8 cellular contexts compared by ENCODE assay signal in the genomic region with DNA sequence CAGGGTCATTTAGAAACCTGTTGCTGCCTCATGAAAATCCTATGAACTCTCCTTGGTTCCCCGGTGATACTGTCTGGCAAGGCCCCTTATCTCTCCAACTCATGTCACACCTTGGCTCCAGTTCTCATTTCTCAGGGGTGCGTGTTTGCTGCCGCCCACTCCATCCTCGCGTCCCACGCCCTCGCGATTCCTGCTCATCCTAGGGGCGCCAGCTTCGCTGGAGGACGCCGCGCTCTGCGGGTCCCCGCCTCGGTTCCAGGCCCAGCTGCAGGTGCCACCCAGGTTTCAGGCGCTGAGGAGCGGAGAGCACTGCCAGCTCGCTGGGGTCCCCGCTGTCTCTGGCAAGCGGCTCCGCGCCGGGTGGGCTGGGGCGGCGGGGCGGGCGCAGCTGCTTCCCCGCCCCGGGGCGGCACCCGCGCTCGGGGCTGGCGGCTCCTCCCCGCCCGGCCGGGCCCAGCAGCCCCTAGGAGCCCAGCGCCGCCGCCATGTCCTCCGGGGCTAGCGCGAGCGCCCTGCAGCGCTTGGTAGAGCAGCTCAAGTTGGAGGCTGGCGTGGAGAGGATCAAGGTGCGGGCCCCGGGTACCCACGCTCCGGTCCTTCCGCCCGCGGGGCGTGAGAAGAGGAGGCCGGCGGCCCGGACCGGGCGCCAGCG. TPM values are rescaled to one million over a fixed set of nuclear protein-coding genes. Genes with fewer than 3 reads are reported as not detected.
A peak's percentile ranks its signal among the peaks of the same experiment; 100 is the strongest.
DNase-seq lines count a peak whose midpoint lies in the region; ATAC-seq and TF ChIP-seq lines count a peak whose summit lies in the region.

A gene (plus strand): TSS at position 456 of the 652 bp plus-strand sequence. CDS start 30 bp downstream, at position 486.

- H3K27me3 ChIP-seq in psoas muscle (ENCODE audit: insufficient read depth in 3 of 3, low read length in 2 of 3), result no peaks in the 10 kb centered on the region

- peak within 1 kb of the TSS; percentile 67 for H3K9ac ChIP-seq in ES-I3 (ENCODE audit: low read depth, low read length)

- H3K27ac ChIP-seq in psoas muscle, result peak within 1 kb of the TSS; percentile 59

- peak; percentile 12 for DNase-seq in Jurkat, Clone E6-1 (ENCODE audit: low read depth, low spot score)
- peak; percentile 44 to 68 (median 55) for DNase-seq in T-helper 1 cell
- DNase-seq in amniotic epithelial cell (ENCODE audit: low read depth), result peak; percentile 44
- DNase-seq in left ventricle myocardium superior, result peak; percentile 84
- DNase-seq in psoas muscle, result peak; percentile 63 to 69
- DNase-seq in ureter (ENCODE audit: low spot score), result peak; percentile 49

- no peaks in the 10 kb centered on the region for H3K36me3 ChIP-seq in ES-I3 (ENCODE audit: insufficient read depth, low read length)
- H3K36me3 ChIP-seq in psoas muscle (ENCODE audit: insufficient read depth in 1 of 2, low read depth in 1 of 2), result no peaks in the 10 kb centered on the region

- ATAC-seq in GM21619 (IDR thresholded peaks at IDR 0.05; ENCODE audit: unreplicated experiment), result peak; percentile 79
- peak; percentile 98 for ATAC-seq in left ventricle myocardium superior
- ATAC-seq in psoas muscle, result peak; percentile 87 to 94 (median 90)

- 0 to 1% (median 1%) methylated on average over 39 to 61 of the region's 61 CpGs for WGBS in psoas muscle, 3 donors

- H3K4me1 ChIP-seq in ES-I3 (ENCODE audit: insufficient read depth, low read length) (peaks cover 7% of the 10 kb centered on the region; the same call in 1 of the 2 replicates), psoas muscle (peaks cover 6% of the 10 kb centered on the region)

- intact Hi-C loops in left ventricle myocardium superior (cut with micrococcal nuclease), result no loop called here
- intact Hi-C loops in psoas muscle (cut with DNase I), result no loop called here

- H3K9me3 ChIP-seq in ES-I3 (ENCODE audit: control insufficient read depth, insufficient read depth, low read length) (no peaks in the 10 kb centered on the region), psoas muscle (no peaks in the 10 kb centered on the region)

- TF ChIP-seq CTCF in psoas muscle (IDR thresholded peaks at IDR 0.05), result no peak

- peak within 1 kb of the TSS; percentile 77 for H3K4me3 ChIP-seq in Jurkat, Clone E6-1 (ENCODE audit: low read length)
- H3K4me3 ChIP-seq in psoas muscle, result peak within 1 kb of the TSS; percentile 83

RNA-seq across cellular contexts. Expression of the gene that starts here (rescaled TPM):
- polyA plus RNA-seq in Jurkat, Clone E6-1 (2012; ENCODE audit: insufficient read depth, insufficient read length), result 19.8 TPM
- 26.6 TPM for total RNA-seq in left ventricle myocardium superior
- 10 to 100 TPM; 12.0 to 22.3 (median 16.4) TPM for total RNA-seq in psoas muscle
- 10 to 100 TPM; 13.7 to 17.3 (median 14.9) TPM for polyA plus RNA-seq in psoas muscle
- total RNA-seq in ureter, result 50.7 TPM

Comparison
In these comparisons a context has a peak if more than half of its experiments do, and no peak if none do; other contexts are left out.
1. Peak in every context shown above with its lines: DNase-seq, ATAC-seq, H3K4me3 ChIP-seq and H3K27ac ChIP-seq.
2. DNase-seq: peak in every context shown above with its lines; median percentile 84 in left ventricle myocardium superior; 66 in psoas muscle; 55 in T-helper 1 cell; 49 in ureter; 44 in amniotic epithelial cell; 12 in Jurkat, Clone E6-1.